1 cellular context compared by ENCODE assay signal in genomic region chr16:23729503-23730424, GRCh38.
TF ChIP-seq lines count a peak whose summit lies in the region.

No MANE protein-coding gene starts in this region.

TF ChIP-seq in K562, 482 proteins besides CTCF, POLR2A, EP300 and RAD21 (continued from another document):
- TF ChIP-seq PTTG1 (tag; IDR thresholded peaks at IDR 0.05; ENCODE audit: low read depth) (no peak), ZNF707 (CRISPR knock-in tag; conservative IDR thresholded peaks at IDR 0.05) (no peak)
